1 cellular context compared by ENCODE assay signal in genomic region chr1:42964032-42964812, GRCh38.
TF ChIP-seq lines count a peak whose summit lies in the region.

No MANE protein-coding gene starts in this region.

TF ChIP-seq in GM12891, 5 proteins besides CTCF, POLR2A, EP300 and RAD21 (continued from another document):
- no peak for TF ChIP-seq PAX5 (IDR thresholded peaks at IDR 0.05; ENCODE audit: insufficient read depth, low read length, severe bottlenecking)
